In the genomic region with DNA sequence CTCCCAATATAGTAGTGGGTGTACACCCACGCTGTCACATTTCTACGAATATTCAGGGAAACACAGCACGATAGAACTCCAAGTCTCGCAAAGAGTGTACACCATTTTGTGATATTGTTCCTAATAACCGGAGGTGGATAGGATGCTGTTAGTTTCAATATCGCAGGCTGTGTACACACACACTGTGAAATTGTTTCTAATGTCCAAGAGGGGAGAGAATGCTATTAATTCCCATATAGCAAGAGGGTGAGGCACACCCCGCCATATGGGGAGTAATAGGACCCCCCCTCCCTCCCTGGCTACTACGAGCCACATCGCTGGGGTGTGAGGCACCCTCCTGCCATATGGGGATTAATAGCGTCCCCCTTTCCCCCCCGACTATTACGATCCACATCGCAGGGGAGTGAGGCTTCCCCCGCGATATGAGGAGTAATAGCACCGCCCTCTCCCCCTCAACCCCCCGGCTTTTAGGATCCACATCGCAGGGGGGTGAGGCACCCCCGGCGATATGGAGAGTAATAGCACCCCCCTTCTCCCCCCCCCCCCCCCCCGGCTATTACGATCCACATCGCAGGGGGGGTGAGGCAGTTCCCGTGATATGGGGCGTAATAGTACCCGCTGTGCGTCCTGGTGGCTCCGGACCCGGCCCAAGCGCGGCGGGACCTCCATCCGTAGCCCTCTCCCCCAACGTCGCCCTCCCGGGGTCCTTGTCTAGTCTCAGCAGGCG, we compare ENCODE assay signal across 8 cellular contexts. TPM values are rescaled to one million over a fixed set of nuclear protein-coding genes. Genes with fewer than 3 reads are reported as not detected.
DNase-seq lines count a peak whose midpoint lies in the region; ATAC-seq and TF ChIP-seq lines count a peak whose summit lies in the region.

No MANE protein-coding gene starts in this region.

- peaks cover 3% of the 10 kb centered on the region for H3K9me3 Mint-ChIP-seq in CD4-positive, alpha-beta T cell
- no peaks in the 10 kb centered on the region for H3K9me3 Mint-ChIP-seq in osteocyte (ENCODE audit: unreplicated experiment)

- H3K4me1 ChIP-seq in gastroesophageal sphincter: peaks cover 0 to 18% (median 5%) of the 10 kb centered on the region in 3 donors

- no peaks in the 10 kb centered on the region for H3K36me3 ChIP-seq in gastroesophageal sphincter

- intact Hi-C loops in CD4-positive, alpha-beta T cell (cut with DNase I, micrococcal nuclease): no loop called here

- no peak for TF ChIP-seq EP300 in gastroesophageal sphincter (IDR thresholded peaks at IDR 0.05)

- POLR2A ChIA-PET in CD4-positive, alpha-beta T cell (lab: Charles Lee): no interaction called here

- 26 to 35% methylated on average over 4 to 7 of the region's 37 CpGs for WGBS in gastroesophageal sphincter (ENCODE audit: low coverage in 1 of 2), 2 donors

- no peak for TF ChIP-seq POLR2A in gastroesophageal sphincter (IDR thresholded peaks at IDR 0.05)

- H3K27me3 Mint-ChIP-seq in CD4-positive, alpha-beta T cell: peaks cover 70% of the 10 kb centered on the region
- peaks cover 58% of the 10 kb centered on the region for H3K27me3 Mint-ChIP-seq in osteocyte (ENCODE audit: unreplicated experiment)

- H3K36me3 Mint-ChIP-seq in CD4-positive, alpha-beta T cell (ENCODE audit: low read depth): no peaks in the 10 kb centered on the region
- H3K36me3 Mint-ChIP-seq in osteocyte (ENCODE audit: unreplicated experiment): no peaks in the 10 kb centered on the region

- in situ Hi-C loops in SK-MEL-5 (cut with HindIII; ENCODE audit: low pct_unique_long_range_greater_than_20kb, low sequenced_read_pairs): no loop called here

- no peak for ATAC-seq in CD4-positive, alpha-beta T cell (ENCODE audit: poor library complexity)
- peak; percentile 59 for ATAC-seq in gastroesophageal sphincter

- no peak for TF ChIP-seq CTCF in CD4-positive, alpha-beta T cell (IDR thresholded peaks at IDR 0.05)
- TF ChIP-seq CTCF in gastroesophageal sphincter (IDR thresholded peaks at IDR 0.05) (no peak), osteocyte (IDR thresholded peaks at IDR 0.05) (no peak)

- no peak overlapping the region for H3K27ac ChIP-seq in CD4-positive, alpha-beta T cell (ENCODE audit: low read depth, low read length)
- peak overlapping the region; percentile 2 to 90 (median 84) for H3K27ac ChIP-seq in gastroesophageal sphincter

- peak overlapping the region; percentile 21 for H3K4me3 Mint-ChIP-seq in CD4-positive, alpha-beta T cell
- H3K4me3 Mint-ChIP-seq in osteocyte (ENCODE audit: unreplicated experiment): peak overlapping the region; percentile 61

- peak overlapping the region; percentile 59 to 78 for H3K4me3 ChIP-seq in gastroesophageal sphincter

- H3K4me1 Mint-ChIP-seq in CD4-positive, alpha-beta T cell (ENCODE audit: low read depth): peaks cover 4% of the 10 kb centered on the region
- peaks cover 5% of the 10 kb centered on the region for H3K4me1 Mint-ChIP-seq in osteocyte (ENCODE audit: unreplicated experiment)

- DNase-seq in CD4-positive, alpha-beta T cell: no peak
- DNase-seq in SK-MEL-5 (ENCODE audit: low read depth, low spot score) (peak; percentile 28), osteocyte (ENCODE audit: extremely low spot score, unreplicated experiment) (no peak), superior temporal gyrus (ENCODE audit: extremely low spot score) (no peak), NCI-H2029 treated with DMSO at 0.1 percent for 48 hours (lab: John Stamatoyannopoulos, UW) (no peak), SKM-1 (lab: John Stamatoyannopoulos, UW; ENCODE audit: unreplicated experiment) (no peak)
- DNase-seq in activated effector memory CD4-positive, alpha-beta T cell treated with Interleukin-2 at 50 U/mL for 16 hours: no peak

- CTCF ChIA-PET in CD4-positive, alpha-beta T cell (lab: Charles Lee): no interaction called here

- no peaks in the 10 kb centered on the region for H3K9me3 ChIP-seq in CD4-positive, alpha-beta T cell (ENCODE audit: control insufficient read depth, low read length)
- H3K9me3 ChIP-seq in gastroesophageal sphincter: no peaks in the 10 kb centered on the region

- H3K27ac Mint-ChIP-seq in CD4-positive, alpha-beta T cell: no peak overlapping the region
- H3K27ac Mint-ChIP-seq in osteocyte (ENCODE audit: unreplicated experiment): no peak overlapping the region

- H3K27me3 ChIP-seq in CD4-positive, alpha-beta T cell (ENCODE audit: control insufficient read depth, insufficient read depth, low read length): peaks cover 37% of the 10 kb centered on the region
- no peaks in the 10 kb centered on the region for H3K27me3 ChIP-seq in gastroesophageal sphincter

RNA-seq across cellular contexts. Expression of a gene that starts 0.6 kb away (rescaled TPM):
- total RNA-seq in CD4-positive, alpha-beta T cell: not detected
- total RNA-seq in SK-MEL-5 (2014; rRNA removed; shearing (Covaris generic)): 37.9 and 41.2 TPM in 2 replicates
- polyA plus RNA-seq in SK-MEL-5 (2015; cell fraction: cytosol; rRNA removed): 23.2 and 32.3 TPM in 2 replicates
- 101 and 109 TPM in 2 replicates for polyA plus RNA-seq in SK-MEL-5 (2015; cell fraction: nucleus; rRNA removed)
- total RNA-seq in gastroesophageal sphincter: 1 to 10 TPM in 3 of 4 donors, under 1 TPM in 1; 0.77 to 3.7 (median 2.4) TPM
- not detected in 2 replicates for total RNA-seq in osteocyte
